Comparison of ENCODE assay signal across 16 cellular contexts in the genomic region with DNA sequence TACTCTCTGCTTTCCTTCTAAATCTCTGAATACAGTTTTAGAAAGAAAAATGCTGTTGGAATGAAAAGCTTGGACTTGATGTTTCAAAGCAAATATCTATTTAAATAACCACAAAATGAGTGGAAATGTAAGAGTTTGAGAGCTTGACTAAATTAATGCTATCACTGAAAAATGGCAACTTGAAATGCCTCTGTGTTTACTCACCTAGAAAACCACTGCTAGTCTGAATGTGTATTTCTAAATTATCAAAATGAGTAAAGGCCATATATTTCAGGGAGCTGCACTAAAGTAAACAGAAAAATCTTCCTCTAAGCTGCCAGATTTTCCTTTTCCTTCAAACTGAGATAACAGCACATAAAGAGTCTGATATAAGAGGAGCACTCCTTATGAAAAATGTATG.
DNase-seq lines count a peak whose midpoint lies in the region; TF ChIP-seq lines count a peak whose summit lies in the region.
"Had no signal": no experiment of that assay in that cellular context is flagged by ENCODE, and none has a peak within 500 bp of the region (broad histone marks: within the 10 kb centered on the region; RNA-seq: fewer than 3 reads in every experiment).

No MANE protein-coding gene starts in this region.

- peak; percentile 45 for DNase-seq in A172 (ENCODE audit: low spot score)
- DNase-seq in GM23248, result peak; percentile 32
- peak; percentile 86 for DNase-seq in amniotic epithelial cell (ENCODE audit: low read depth)
- peak; percentile 53 for DNase-seq in fibroblast of villous mesenchyme (ENCODE audit: low read depth)
- no peak for DNase-seq in tibial artery
- no peak for DNase-seq in NCI-H2081 (lab: John Stamatoyannopoulos, UW)
- no peak for DNase-seq in NCI-H1694 treated with DMSO at 0.1 percent for 48 hours (lab: John Stamatoyannopoulos, UW)
- no peak for DNase-seq in stimulated activated CD4-positive, alpha-beta T cell treated with anti-CD3 and anti-CD28 coated beads, Interleukin-12 subunit alpha, Interleukin-12 subunit beta, amount 100 ng/mL, for 4 hours
- DNase-seq: 8988T, COR-L47, DMS153, GOT3, NCI-H2029 treated with DMSO at 0.1 percent for 48 hours, NCI-H524, Peyer's patch, Right ventricle myocardium superior had no signal

- no peak for TF ChIP-seq CTCF in fibroblast of villous mesenchyme (IDR thresholded peaks at IDR 0.05; ENCODE audit: insufficient read depth, low read depth, low read length)
- no peak for TF ChIP-seq CTCF in tibial artery (IDR thresholded peaks at IDR 0.05)

- no peaks in the 10 kb centered on the region for H3K9me2 ChIP-seq in GM23248 (ENCODE audit: insufficient read depth)

- H3K4me2 ChIP-seq in GM23248 (ENCODE audit: unreplicated experiment), result no peak overlapping the region

- H3K4me3 ChIP-seq in GM23248, result no peak overlapping the region
- no peak overlapping the region for H3K4me3 ChIP-seq in fibroblast of villous mesenchyme (ENCODE audit: low read depth, low read length)
- no peak overlapping the region for H3K4me3 ChIP-seq in tibial artery
- H3K4me3 ChIP-seq: Peyer's patch had no signal

- in situ Hi-C loops in GM23248 (cut with MboI), result no loop called here

- H3K4me1 ChIP-seq in GM23248 (ENCODE audit: insufficient read depth), result peaks cover 7% of the 10 kb centered on the region; the same call in 1 of the 2 replicates
- H3K4me1 ChIP-seq in tibial artery, result no peaks in the 10 kb centered on the region
- H3K4me1 ChIP-seq: Peyer's patch had no signal

- H3K79me2 ChIP-seq in GM23248 (ENCODE audit: insufficient read depth), result no peaks in the 10 kb centered on the region

- no peaks in the 10 kb centered on the region for H4K20me1 ChIP-seq in GM23248 (ENCODE audit: insufficient read depth)

- intact Hi-C loops in tibial artery (cut with DNase I; ENCODE audit: low total_unique reads), result no loop called here

- H3F3A ChIP-seq in GM23248 (ENCODE audit: insufficient read depth), result no peaks in the 10 kb centered on the region

- H3K36me3 ChIP-seq in GM23248 (ENCODE audit: low read depth) (no peaks in the 10 kb centered on the region; the same call in 1 of the 2 replicates), tibial artery (peaks cover 0 to 7% (median 4%) of the 10 kb centered on the region in 3 donors)
- H3K36me3 ChIP-seq: Peyer's patch had no signal

- H3K9me3 ChIP-seq in GM23248 (ENCODE audit: low read depth), result no peaks in the 10 kb centered on the region
- H3K9me3 ChIP-seq in tibial artery, result no peaks in the 10 kb centered on the region
- H3K9me3 ChIP-seq: Peyer's patch had no signal

- H3K27me3 ChIP-seq in GM23248 (replicated peaks; ENCODE audit: insufficient read depth) (no peaks in the 10 kb centered on the region), tibial artery (no peaks in the 10 kb centered on the region)
- H3K27me3 ChIP-seq: Peyer's patch had no signal

- no peak overlapping the region for H3K9ac ChIP-seq in GM23248

- H3K27ac ChIP-seq in GM23248, result no peak overlapping the region
- H3K27ac ChIP-seq in tibial artery, result no peak overlapping the region
- H3K27ac ChIP-seq: Peyer's patch had no signal

- no peak overlapping the region for H2AFZ ChIP-seq in GM23248

Comparison
In these comparisons a context has a peak if more than half of its experiments do, and no peak if none do; other contexts are left out.
1. DNase-seq: peak in A172 (single experiment), GM23248 (single experiment), amniotic epithelial cell (single experiment) and fibroblast of villous mesenchyme (single experiment); none in tibial artery (0 of 2), NCI-H2081 (0 of 2), NCI-H1694 treated with DMSO at 0.1 percent for 48 hours (single experiment) and stimulated activated CD4-positive, alpha-beta T cell treated with anti-CD3 and anti-CD28 coated beads, Interleukin-12 subunit alpha, Interleukin-12 subunit beta, amount 100 ng/mL, for 4 hours (single experiment).